In the genomic region with DNA sequence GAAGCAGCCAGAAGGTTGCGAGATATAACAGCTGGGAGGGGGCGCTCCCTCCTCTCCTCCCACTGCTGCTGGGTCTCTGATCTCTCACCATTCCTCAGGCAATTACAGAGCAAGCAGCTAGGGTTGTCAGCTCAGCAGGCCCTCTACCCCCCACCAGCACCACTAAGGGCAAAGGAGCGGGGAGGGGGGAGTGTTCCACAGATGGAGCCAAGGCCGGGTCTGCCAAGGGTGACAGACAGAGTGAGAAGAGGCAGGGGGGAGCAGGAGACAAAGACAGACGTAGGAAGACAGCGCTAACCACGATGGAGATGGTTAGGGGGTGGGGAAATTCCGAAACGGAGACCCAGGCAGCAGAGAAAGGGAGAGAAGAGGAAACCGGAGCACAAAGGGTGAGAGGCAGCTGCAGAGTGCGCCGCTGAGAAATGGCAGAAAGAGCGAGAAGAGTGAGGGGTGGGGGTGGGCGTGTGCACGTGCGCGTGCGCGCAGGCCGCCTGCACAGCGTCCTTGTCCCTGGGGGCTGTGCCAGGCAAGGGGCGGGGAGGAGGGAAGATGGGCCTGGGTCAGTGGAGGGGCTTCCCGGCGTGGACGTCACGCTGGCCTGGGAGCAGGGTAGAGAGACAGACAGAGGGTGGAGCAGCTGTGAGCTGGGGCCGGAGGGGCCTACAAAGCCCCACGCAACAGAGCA, we compare ENCODE assay signal across 10 cellular contexts. TPM values are rescaled to one million over a fixed set of nuclear protein-coding genes. Genes with fewer than 3 reads are reported as not detected.
DNase-seq lines count a peak whose midpoint lies in the region; ATAC-seq and TF ChIP-seq lines count a peak whose summit lies in the region.
"Had no signal": no experiment of that assay in that cellular context is flagged by ENCODE, and none has a peak within 500 bp of the region (broad histone marks: within the 10 kb centered on the region; RNA-seq: fewer than 3 reads in every experiment).

No MANE protein-coding gene starts in this region.

- DNase-seq in GM20000 (ENCODE audit: low spot score) (peak; percentile 47), NCI-H1694 treated with DMSO at 0.1 percent for 48 hours (lab: John Stamatoyannopoulos, UW) (peak; percentile 91), osteoblast (ENCODE audit: insufficient read length, low spot score, missing footprints) (peak; percentile 83), NK-92 (lab: John Stamatoyannopoulos, UW; ENCODE audit: unreplicated experiment) (no peak), kidney glomerular epithelial cell (lab: John Stamatoyannopoulos, UW) (no peak), Peyer's patch (no peak)
- no peak for DNase-seq in activated naive CD4-positive, alpha-beta T cell treated with anti-CD3 and anti-CD28 coated beads, Interleukin-2, amount 50 U/mL, for 72 hours (ENCODE audit: low spot score in 2 of 2)
- DNase-seq: effector CD4-positive, alpha-beta T cell; SHP77 had no signal

- ATAC-seq in activated naive CD4-positive, alpha-beta T cell treated with anti-CD3 and anti-CD28 coated beads, Interleukin-2, amount 50 U/mL, for 72 hours, result peak; percentile 69 to 71

- TF ChIP-seq POLR2A in Peyer's patch (IDR thresholded peaks at IDR 0.05), result no peak

- H3K4me2 ChIP-seq in osteoblast (ENCODE audit: insufficient read depth, low read length), result no peak overlapping the region

- H3K27me3 ChIP-seq in osteoblast (ENCODE audit: insufficient read depth, low read length) (peaks cover 52% of the 10 kb centered on the region), Peyer's patch (no peaks in the 10 kb centered on the region)

- H3K36me3 ChIP-seq in osteoblast (ENCODE audit: insufficient read depth, low read length), result no peaks in the 10 kb centered on the region
- no peaks in the 10 kb centered on the region for H3K36me3 ChIP-seq in Peyer's patch
- H3K36me3 ChIP-seq: right atrium auricular region had no signal

- TF ChIP-seq CTCF in GM20000 (IDR thresholded peaks at IDR 0.05; ENCODE audit: extremely low read depth, missing control alignments) (no peak), osteoblast (IDR thresholded peaks at IDR 0.05; ENCODE audit: extremely low read depth, low read depth, low read length) (no peak), Peyer's patch (IDR thresholded peaks at IDR 0.05) (no peak)

- H3K9me3 Mint-ChIP-seq in activated naive CD4-positive, alpha-beta T cell treated with anti-CD3 and anti-CD28 coated beads, Interleukin-2, amount 50 U/mL, for 72 hours, result peaks cover 4% of the 10 kb centered on the region in 2 donors

- H3K9me3 ChIP-seq in osteoblast (ENCODE audit: low read depth, low read length) (no peaks in the 10 kb centered on the region), Peyer's patch (no peaks in the 10 kb centered on the region)
- H3K9me3 ChIP-seq: right atrium auricular region had no signal

- no peaks in the 10 kb centered on the region for H3K36me3 Mint-ChIP-seq in activated naive CD4-positive, alpha-beta T cell treated with anti-CD3 and anti-CD28 coated beads, Interleukin-2, amount 50 U/mL, for 72 hours

- H3K4me3 ChIP-seq in osteoblast (ENCODE audit: insufficient read depth, low read length) (no peak overlapping the region), Peyer's patch (no peak overlapping the region)
- H3K4me3 ChIP-seq: right atrium auricular region had no signal

- H3K4me1 ChIP-seq in osteoblast (ENCODE audit: insufficient read depth, low read length) (no peaks in the 10 kb centered on the region), Peyer's patch (peaks cover 0 to 4% (median 0%) of the 10 kb centered on the region in 4 donors)
- H3K4me1 ChIP-seq: right atrium auricular region had no signal

- H3K27ac Mint-ChIP-seq in activated naive CD4-positive, alpha-beta T cell treated with anti-CD3 and anti-CD28 coated beads, Interleukin-2, amount 50 U/mL, for 72 hours, result no peak overlapping the region

- H2AFZ ChIP-seq in osteoblast (ENCODE audit: low read length), result no peak overlapping the region

- H3K79me2 ChIP-seq in osteoblast (ENCODE audit: insufficient read depth, low read length), result no peaks in the 10 kb centered on the region

- H4K20me1 ChIP-seq in osteoblast (ENCODE audit: insufficient read depth, low read length), result peaks cover 9% of the 10 kb centered on the region

- H3K27ac ChIP-seq in osteoblast (ENCODE audit: low read depth, low read length), result no peak overlapping the region
- no peak overlapping the region for H3K27ac ChIP-seq in Peyer's patch
- H3K27ac ChIP-seq: right atrium auricular region had no signal

RNA-seq across cellular contexts. Expression of gene L1CAM, which starts 6.9 kb away (rescaled TPM):
- 1 to 10 TPM; 1.1 to 1.8 TPM for total RNA-seq in activated naive CD4-positive, alpha-beta T cell treated with anti-CD3 and anti-CD28 coated beads, Interleukin-2, amount 50 U/mL, for 72 hours
- total RNA-seq in osteoblast (under 0.01 TPM in 2 replicates), Peyer's patch (1 to 10 TPM; 1.8 to 7.4 (median 4.6) TPM)

RNA-seq across cellular contexts. Expression of gene AVPR2, which starts 25.4 kb away (rescaled TPM):
- not detected for total RNA-seq in activated naive CD4-positive, alpha-beta T cell treated with anti-CD3 and anti-CD28 coated beads, Interleukin-2, amount 50 U/mL, for 72 hours
- total RNA-seq in osteoblast (not detected in 2 replicates), Peyer's patch (1 to 10 TPM in 2 of 4 donors, under 1 TPM in 2; 0.53 to 5.0 (median 1.1) TPM)

RNA-seq across cellular contexts. Expression of gene ARHGAP4, which starts 47.0 kb away (rescaled TPM):
- 100 to 1,000 TPM in 1 of 2 donors, 10 to 100 TPM in 1; 90.0 to 138 TPM for total RNA-seq in activated naive CD4-positive, alpha-beta T cell treated with anti-CD3 and anti-CD28 coated beads, Interleukin-2, amount 50 U/mL, for 72 hours
- total RNA-seq in osteoblast (0.88 and 1.4 TPM in 2 replicates), Peyer's patch (100 to 1,000 TPM in 1 of 4 donors, 10 to 100 TPM in 3; 23.6 to 211 (median 57.6) TPM)

RNA-seq across cellular contexts. Expression of gene PDZD4, which starts 48.8 kb away (rescaled TPM):
- 1 to 10 TPM; 1.2 to 2.5 TPM for total RNA-seq in activated naive CD4-positive, alpha-beta T cell treated with anti-CD3 and anti-CD28 coated beads, Interleukin-2, amount 50 U/mL, for 72 hours
- total RNA-seq in osteoblast (under 0.01 TPM in 2 replicates), Peyer's patch (1 to 10 TPM; 1.2 to 8.3 (median 2.4) TPM)

RNA-seq across cellular contexts. Expression of gene NAA10, which starts 55.7 kb away (rescaled TPM):
- total RNA-seq in activated naive CD4-positive, alpha-beta T cell treated with anti-CD3 and anti-CD28 coated beads, Interleukin-2, amount 50 U/mL, for 72 hours, result 100 to 1,000 TPM in 1 of 2 donors, 10 to 100 TPM in 1; 97.9 to 129 TPM
- total RNA-seq in osteoblast (43.4 and 46.3 TPM in 2 replicates), Peyer's patch (100 to 1,000 TPM in 1 of 4 donors, 10 to 100 TPM in 3; 32.9 to 118 (median 54.1) TPM)

Comparison
In these comparisons a context has a peak if more than half of its experiments do, and no peak if none do; other contexts are left out.
1. DNase-seq: peak in GM20000 (single experiment), NCI-H1694 treated with DMSO at 0.1 percent for 48 hours (single experiment) and osteoblast (single experiment); none in activated naive CD4-positive, alpha-beta T cell treated with anti-CD3 and anti-CD28 coated beads, Interleukin-2, amount 50 U/mL, for 72 hours (0 of 2), NK-92 (single experiment), kidney glomerular epithelial cell (single experiment) and Peyer's patch (0 of 3).
2. RNA of gene ARHGAP4, which starts 47.0 kb away (total RNA-seq): 90.0 to 138 TPM in activated naive CD4-positive, alpha-beta T cell treated with anti-CD3 and anti-CD28 coated beads, Interleukin-2, amount 50 U/mL, for 72 hours and 23.6 to 211 TPM in Peyer's patch; 0.88 to 1.4 TPM in osteoblast; every median in the first group is over 10 times any median in the second.